Comparison of ENCODE assay signal across 1 cellular context in the genomic region with DNA sequence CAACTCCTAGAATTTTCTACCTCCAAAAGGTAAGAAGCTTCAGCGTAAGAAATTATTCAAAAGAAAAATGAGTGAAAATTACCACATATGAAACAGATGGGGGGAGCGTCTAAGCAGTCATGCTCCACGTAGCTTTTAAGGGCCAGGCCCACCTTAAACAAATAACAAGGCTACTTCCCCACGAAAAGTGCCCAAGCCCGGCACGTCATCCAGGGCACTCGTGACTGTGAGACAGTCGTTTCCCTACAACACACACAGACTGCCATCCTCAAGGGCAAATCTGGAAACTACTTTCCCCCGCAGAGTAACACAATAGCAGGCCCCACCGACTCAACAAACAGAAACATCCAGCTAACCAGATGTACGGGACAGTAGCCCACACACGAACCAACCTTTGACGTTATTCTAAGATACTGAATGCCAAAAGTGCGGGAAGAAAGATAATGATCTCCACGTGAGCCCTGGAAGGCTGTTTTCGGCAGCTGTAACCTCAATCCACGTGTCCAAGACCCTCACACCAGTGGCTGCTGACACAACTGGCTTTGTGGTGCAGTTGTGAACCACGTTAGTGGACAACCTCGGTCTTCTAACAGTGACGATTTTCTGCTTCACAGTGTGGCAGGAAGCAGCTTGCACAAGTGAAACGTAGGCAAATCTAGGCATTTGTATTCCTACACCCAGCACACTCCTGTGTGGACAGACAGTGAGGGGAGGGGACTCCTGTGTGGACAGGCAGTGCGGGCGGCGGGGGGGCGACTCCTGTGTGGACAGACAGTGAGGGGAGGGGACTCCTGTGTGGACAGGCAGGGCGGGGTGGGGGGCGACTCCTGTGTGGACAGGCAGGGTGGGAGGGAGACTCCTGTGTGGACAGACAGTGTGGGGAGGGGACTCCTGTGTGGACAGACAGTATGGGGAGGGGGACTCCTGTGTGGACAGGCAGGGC.
TF ChIP-seq lines count a peak whose summit lies in the region.

No MANE protein-coding gene starts in this region.

TF ChIP-seq in H1, 55 proteins besides CTCF, POLR2A, EP300 and RAD21:
- TF ChIP-seq SIN3A (conservative IDR thresholded peaks at IDR 0.05 in 1 of 2, IDR thresholded peaks at IDR 0.05 in 1 of 2; ENCODE audit: low read depth in 1 of 2, low read length in 2 of 2) (no peak), CHD1 (IDR thresholded peaks at IDR 0.05; ENCODE audit: low read depth, low read length) (no peak), NANOG (IDR thresholded peaks at IDR 0.05; ENCODE audit: insufficient read depth, low read depth, low read length, poor library complexity, severe bottlenecking) (no peak)
- TF ChIP-seq, protein P1, sequence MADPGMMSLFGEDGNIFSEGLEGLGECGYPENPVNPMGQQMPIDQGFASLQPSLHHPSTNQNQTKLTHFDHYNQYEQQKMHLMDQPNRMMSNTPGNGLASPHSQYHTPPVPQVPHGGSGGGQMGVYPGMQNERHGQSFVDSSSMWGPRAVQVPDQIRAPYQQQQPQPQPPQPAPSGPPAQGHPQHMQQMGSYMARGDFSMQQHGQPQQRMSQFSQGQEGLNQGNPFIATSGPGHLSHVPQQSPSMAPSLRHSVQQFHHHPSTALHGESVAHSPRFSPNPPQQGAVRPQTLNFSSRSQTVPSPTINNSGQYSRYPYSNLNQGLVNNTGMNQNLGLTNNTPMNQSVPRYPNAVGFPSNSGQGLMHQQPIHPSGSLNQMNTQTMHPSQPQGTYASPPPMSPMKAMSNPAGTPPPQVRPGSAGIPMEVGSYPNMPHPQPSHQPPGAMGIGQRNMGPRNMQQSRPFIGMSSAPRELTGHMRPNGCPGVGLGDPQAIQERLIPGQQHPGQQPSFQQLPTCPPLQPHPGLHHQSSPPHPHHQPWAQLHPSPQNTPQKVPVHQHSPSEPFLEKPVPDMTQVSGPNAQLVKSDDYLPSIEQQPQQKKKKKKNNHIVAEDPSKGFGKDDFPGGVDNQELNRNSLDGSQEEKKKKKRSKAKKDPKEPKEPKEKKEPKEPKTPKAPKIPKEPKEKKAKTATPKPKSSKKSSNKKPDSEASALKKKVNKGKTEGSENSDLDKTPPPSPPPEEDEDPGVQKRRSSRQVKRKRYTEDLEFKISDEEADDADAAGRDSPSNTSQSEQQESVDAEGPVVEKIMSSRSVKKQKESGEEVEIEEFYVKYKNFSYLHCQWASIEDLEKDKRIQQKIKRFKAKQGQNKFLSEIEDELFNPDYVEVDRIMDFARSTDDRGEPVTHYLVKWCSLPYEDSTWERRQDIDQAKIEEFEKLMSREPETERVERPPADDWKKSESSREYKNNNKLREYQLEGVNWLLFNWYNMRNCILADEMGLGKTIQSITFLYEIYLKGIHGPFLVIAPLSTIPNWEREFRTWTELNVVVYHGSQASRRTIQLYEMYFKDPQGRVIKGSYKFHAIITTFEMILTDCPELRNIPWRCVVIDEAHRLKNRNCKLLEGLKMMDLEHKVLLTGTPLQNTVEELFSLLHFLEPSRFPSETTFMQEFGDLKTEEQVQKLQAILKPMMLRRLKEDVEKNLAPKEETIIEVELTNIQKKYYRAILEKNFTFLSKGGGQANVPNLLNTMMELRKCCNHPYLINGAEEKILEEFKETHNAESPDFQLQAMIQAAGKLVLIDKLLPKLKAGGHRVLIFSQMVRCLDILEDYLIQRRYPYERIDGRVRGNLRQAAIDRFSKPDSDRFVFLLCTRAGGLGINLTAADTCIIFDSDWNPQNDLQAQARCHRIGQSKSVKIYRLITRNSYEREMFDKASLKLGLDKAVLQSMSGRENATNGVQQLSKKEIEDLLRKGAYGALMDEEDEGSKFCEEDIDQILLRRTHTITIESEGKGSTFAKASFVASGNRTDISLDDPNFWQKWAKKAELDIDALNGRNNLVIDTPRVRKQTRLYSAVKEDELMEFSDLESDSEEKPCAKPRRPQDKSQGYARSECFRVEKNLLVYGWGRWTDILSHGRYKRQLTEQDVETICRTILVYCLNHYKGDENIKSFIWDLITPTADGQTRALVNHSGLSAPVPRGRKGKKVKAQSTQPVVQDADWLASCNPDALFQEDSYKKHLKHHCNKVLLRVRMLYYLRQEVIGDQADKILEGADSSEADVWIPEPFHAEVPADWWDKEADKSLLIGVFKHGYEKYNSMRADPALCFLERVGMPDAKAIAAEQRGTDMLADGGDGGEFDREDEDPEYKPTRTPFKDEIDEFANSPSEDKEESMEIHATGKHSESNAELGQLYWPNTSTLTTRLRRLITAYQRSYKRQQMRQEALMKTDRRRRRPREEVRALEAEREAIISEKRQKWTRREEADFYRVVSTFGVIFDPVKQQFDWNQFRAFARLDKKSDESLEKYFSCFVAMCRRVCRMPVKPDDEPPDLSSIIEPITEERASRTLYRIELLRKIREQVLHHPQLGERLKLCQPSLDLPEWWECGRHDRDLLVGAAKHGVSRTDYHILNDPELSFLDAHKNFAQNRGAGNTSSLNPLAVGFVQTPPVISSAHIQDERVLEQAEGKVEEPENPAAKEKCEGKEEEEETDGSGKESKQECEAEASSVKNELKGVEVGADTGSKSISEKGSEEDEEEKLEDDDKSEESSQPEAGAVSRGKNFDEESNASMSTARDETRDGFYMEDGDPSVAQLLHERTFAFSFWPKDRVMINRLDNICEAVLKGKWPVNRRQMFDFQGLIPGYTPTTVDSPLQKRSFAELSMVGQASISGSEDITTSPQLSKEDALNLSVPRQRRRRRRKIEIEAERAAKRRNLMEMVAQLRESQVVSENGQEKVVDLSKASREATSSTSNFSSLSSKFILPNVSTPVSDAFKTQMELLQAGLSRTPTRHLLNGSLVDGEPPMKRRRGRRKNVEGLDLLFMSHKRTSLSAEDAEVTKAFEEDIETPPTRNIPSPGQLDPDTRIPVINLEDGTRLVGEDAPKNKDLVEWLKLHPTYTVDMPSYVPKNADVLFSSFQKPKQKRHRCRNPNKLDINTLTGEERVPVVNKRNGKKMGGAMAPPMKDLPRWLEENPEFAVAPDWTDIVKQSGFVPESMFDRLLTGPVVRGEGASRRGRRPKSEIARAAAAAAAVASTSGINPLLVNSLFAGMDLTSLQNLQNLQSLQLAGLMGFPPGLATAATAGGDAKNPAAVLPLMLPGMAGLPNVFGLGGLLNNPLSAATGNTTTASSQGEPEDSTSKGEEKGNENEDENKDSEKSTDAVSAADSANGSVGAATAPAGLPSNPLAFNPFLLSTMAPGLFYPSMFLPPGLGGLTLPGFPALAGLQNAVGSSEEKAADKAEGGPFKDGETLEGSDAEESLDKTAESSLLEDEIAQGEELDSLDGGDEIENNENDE (IDR thresholded peaks at IDR 0.05; ENCODE audit: insufficient replicate concordance, low read length), result no peak
